ENCODE assay signal across 9 cellular contexts in genomic region chr1:224613486-224613885, GRCh38.
"Had no signal": no experiment of that assay in that cellular context is flagged by ENCODE, and none has a peak within 500 bp of the region (broad histone marks: within the 10 kb centered on the region; RNA-seq: fewer than 3 reads in every experiment).

No MANE protein-coding gene starts in this region.

- ATAC-seq: activated CD4-positive, alpha-beta T cell treated with anti-CD3 and anti-CD28 coated beads for 36 hours; activated CD4-positive, CD25-positive, alpha-beta regulatory T cell treated with anti-CD3 and anti-CD28 coated beads, Interleukin-2, amount 50 U/mL, for 24 hours; activated CD8-positive, alpha-beta memory T cell treated with anti-CD3 and anti-CD28 coated beads, Interleukin-2, amount 10 ng/mL, durations not matched to agents 7 days and 5 days; activated CD8-positive, alpha-beta T cell treated with anti-CD3 and anti-CD28 coated beads for 36 hours; activated CD8-positive, alpha-beta T cell treated with anti-CD3 and anti-CD28 coated beads, Interleukin-2, amount 10 ng/mL, durations not matched to agents 7 days and 5 days; T-helper 17 cell; WTC11 had no signal

- H3K27ac ChIP-seq: VCaP, WERI-Rb-1 had no signal

- H3K36me3 ChIP-seq: WERI-Rb-1 had no signal
